ENCODE assay signal across 11 cellular contexts in genomic region chr19:45103625-45104319, GRCh38. TPM values are rescaled to one million over a fixed set of nuclear protein-coding genes. Genes with fewer than 3 reads are reported as not detected.
DNase-seq lines count a peak whose midpoint lies in the region; ATAC-seq and TF ChIP-seq lines count a peak whose summit lies in the region.
"Had no signal": no experiment of that assay in that cellular context is flagged by ENCODE, and none has a peak within 500 bp of the region (broad histone marks: within the 10 kb centered on the region; RNA-seq: fewer than 3 reads in every experiment).

No MANE protein-coding gene starts in this region.

- CTCF ChIA-PET in activated CD4-positive, alpha-beta T cell treated with anti-CD3 and anti-CD28 coated beads for 36 hours (lab: Charles Lee) = interaction anchor here (1.6 to 3.0 kb wide), 2 partner anchors 11 to 13 kb away, joined by 5 to 19 read pairs; partner anchors contain the start of gene PPP1R37

- no peak overlapping the region for H3K27ac Mint-ChIP-seq in activated CD4-positive, alpha-beta T cell treated with anti-CD3 and anti-CD28 coated beads for 36 hours
- peak overlapping the region; percentile 70 for H3K27ac Mint-ChIP-seq in stimulated activated naive B cell treated with anti-CD40 and anti-IgM and Interleukin-4, amounts not matched to agents 10 μg/mL and 1 μg/mL and 100 μg/mL, for 72 hours

- no peaks in the 10 kb centered on the region for H3K36me3 Mint-ChIP-seq in activated CD4-positive, alpha-beta T cell treated with anti-CD3 and anti-CD28 coated beads for 36 hours (ENCODE audit: low read depth)
- peaks cover 4 to 8% of the 10 kb centered on the region in 2 donors for H3K36me3 Mint-ChIP-seq in stimulated activated naive B cell treated with anti-CD40 and anti-IgM and Interleukin-4, amounts not matched to agents 10 μg/mL and 1 μg/mL and 100 μg/mL, for 72 hours

- no peak for DNase-seq in activated CD4-positive, alpha-beta T cell treated with anti-CD3 and anti-CD28 coated beads for 36 hours
- no peak for DNase-seq in activated CD4-positive, alpha-beta T cell treated with anti-CD3 and anti-CD28 coated beads, Interleukin-2, amount 50 U/mL, for 4 hours
- peak; percentile 32 for DNase-seq in NCI-H526 treated with DMSO at 0.1 percent for 48 hours (lab: John Stamatoyannopoulos, UW)
- DNase-seq in foreskin keratinocyte = no peak
- no peak for DNase-seq in stimulated activated naive B cell treated with anti-CD40 and anti-IgM and Interleukin-4, amounts not matched to agents 10 μg/mL and 1 μg/mL and 100 μg/mL, for 72 hours
- DNase-seq in KBM-7 = no peak
- DNase-seq in DMS 273 treated with DMSO at 0.1 percent for 48 hours (lab: John Stamatoyannopoulos, UW) = no peak
- DNase-seq: NK-92 treated with Interleukin-12 subunit alpha and Interleukin-12 subunit beta, amount 100 ng/mL, for 24 hours had no signal

- no peak overlapping the region for H3K27ac ChIP-seq in foreskin keratinocyte

- H3K27me3 Mint-ChIP-seq in activated CD4-positive, alpha-beta T cell treated with anti-CD3 and anti-CD28 coated beads for 36 hours = no peaks in the 10 kb centered on the region
- no peaks in the 10 kb centered on the region for H3K27me3 Mint-ChIP-seq in stimulated activated naive B cell treated with anti-CD40 and anti-IgM and Interleukin-4, amounts not matched to agents 10 μg/mL and 1 μg/mL and 100 μg/mL, for 72 hours

- peak; percentile 31 for ATAC-seq in activated CD4-positive, alpha-beta T cell treated with anti-CD3 and anti-CD28 coated beads for 36 hours
- ATAC-seq in foreskin keratinocyte = no peak
- peak in 1 of 2 donors; percentile 65 for ATAC-seq in stimulated activated naive B cell treated with anti-CD40 and anti-IgM and Interleukin-4, amounts not matched to agents 10 μg/mL and 1 μg/mL and 100 μg/mL, for 72 hours (replicated peaks)
- ATAC-seq in GM21381 (IDR thresholded peaks at IDR 0.05; ENCODE audit: unreplicated experiment) = no peak

- in situ Hi-C loops in KBM-7 (cut with MboI; ENCODE audit: low pct_unique_long_range_greater_than_20kb, low sequenced_read_pairs) = no loop called here

- intact Hi-C loops in activated CD4-positive, alpha-beta T cell treated with anti-CD3 and anti-CD28 coated beads for 36 hours (cut with DNase I, micrococcal nuclease) = no loop called here

- no peaks in the 10 kb centered on the region for H3K27me3 ChIP-seq in foreskin keratinocyte

- no peaks in the 10 kb centered on the region for H3K9me3 Mint-ChIP-seq in activated CD4-positive, alpha-beta T cell treated with anti-CD3 and anti-CD28 coated beads for 36 hours (ENCODE audit: low read depth)
- no peaks in the 10 kb centered on the region for H3K9me3 Mint-ChIP-seq in stimulated activated naive B cell treated with anti-CD40 and anti-IgM and Interleukin-4, amounts not matched to agents 10 μg/mL and 1 μg/mL and 100 μg/mL, for 72 hours
- H3K9me3 Mint-ChIP-seq: activated T-cell treated with anti-CD3 and anti-CD28 coated beads, Interleukin-2, amount 50 U/mL, for 72 hours had no signal

- peak; percentile 5 for TF ChIP-seq CTCF in foreskin keratinocyte (conservative IDR thresholded peaks at IDR 0.05)

- H3K4me1 ChIP-seq in foreskin keratinocyte = no peaks in the 10 kb centered on the region
- H3K4me1 ChIP-seq: HAP-1 had no signal

- H3K4me3 Mint-ChIP-seq in activated CD4-positive, alpha-beta T cell treated with anti-CD3 and anti-CD28 coated beads for 36 hours = no peak overlapping the region
- H3K4me3 Mint-ChIP-seq in stimulated activated naive B cell treated with anti-CD40 and anti-IgM and Interleukin-4, amounts not matched to agents 10 μg/mL and 1 μg/mL and 100 μg/mL, for 72 hours = peak overlapping the region; percentile 39 to 64

- H3K4me1 Mint-ChIP-seq in activated CD4-positive, alpha-beta T cell treated with anti-CD3 and anti-CD28 coated beads for 36 hours = peaks cover 46% of the 10 kb centered on the region
- H3K4me1 Mint-ChIP-seq in stimulated activated naive B cell treated with anti-CD40 and anti-IgM and Interleukin-4, amounts not matched to agents 10 μg/mL and 1 μg/mL and 100 μg/mL, for 72 hours = peaks cover 46 to 65% of the 10 kb centered on the region in 2 donors

- POLR2A ChIA-PET in activated CD4-positive, alpha-beta T cell treated with anti-CD3 and anti-CD28 coated beads for 36 hours (lab: Charles Lee) = interaction anchor here (0.6 to 2.2 kb wide), 3 partner anchors 10 to 293 kb away, joined by 4 to 10 read pairs (median 5); no protein-coding TSS in a partner anchor

RNA-seq across cellular contexts. Expression of gene PPP1R37, which starts 10.8 kb away (rescaled TPM):
- 10 to 100 TPM; 12.5 to 14.1 TPM for total RNA-seq in activated CD4-positive, alpha-beta T cell treated with anti-CD3 and anti-CD28 coated beads for 36 hours
- 20.9 and 21.8 TPM in 2 replicates for total RNA-seq in foreskin keratinocyte
- 16.6 and 17.5 TPM in 2 replicates for polyA plus RNA-seq in foreskin keratinocyte

RNA-seq across cellular contexts. Expression of gene GEMIN7, which starts 24.7 kb away (rescaled TPM):
- 10 to 100 TPM; 35.4 to 35.5 TPM for total RNA-seq in activated CD4-positive, alpha-beta T cell treated with anti-CD3 and anti-CD28 coated beads for 36 hours
- 34.9 and 37.8 TPM in 2 replicates for total RNA-seq in foreskin keratinocyte
- polyA plus RNA-seq in foreskin keratinocyte = 63.9 and 70.8 TPM in 2 replicates

RNA-seq across cellular contexts. Expression of gene ZNF296, which starts 27.5 kb away (rescaled TPM):
- total RNA-seq in activated CD4-positive, alpha-beta T cell treated with anti-CD3 and anti-CD28 coated beads for 36 hours = 1 to 10 TPM; 3.1 to 4.8 TPM
- total RNA-seq in foreskin keratinocyte = 2.5 TPM in 2 replicates
- 5.5 and 5.8 TPM in 2 replicates for polyA plus RNA-seq in foreskin keratinocyte

RNA-seq across cellular contexts. Expression of gene NKPD1, which starts 57.0 kb away (rescaled TPM):
- total RNA-seq in activated CD4-positive, alpha-beta T cell treated with anti-CD3 and anti-CD28 coated beads for 36 hours = under 1 TPM; 0.09 to 0.11 TPM
- 0.04 and 0.07 TPM in 2 replicates for total RNA-seq in foreskin keratinocyte
- 0.03 TPM in 2 replicates for polyA plus RNA-seq in foreskin keratinocyte
